ENCODE assay signal across 11 cellular contexts in genomic region chr3:139538733-139539132, GRCh38. TPM values are rescaled to one million over a fixed set of nuclear protein-coding genes. Genes with fewer than 3 reads are reported as not detected.
DNase-seq lines count a peak whose midpoint lies in the region; ATAC-seq lines count a peak whose summit lies in the region.
"Had no signal": no experiment of that assay in that cellular context is flagged by ENCODE, and none has a peak within 500 bp of the region (broad histone marks: within the 10 kb centered on the region; RNA-seq: fewer than 3 reads in every experiment).

No MANE protein-coding gene starts in this region.

- H3K27me3 Mint-ChIP-seq in activated CD8-positive, alpha-beta memory T cell treated with anti-CD3 and anti-CD28 coated beads, Interleukin-2, amount 10 ng/mL, durations not matched to agents 7 days and 5 days = peaks cover 57% of the 10 kb centered on the region

- H3K4me3 Mint-ChIP-seq in activated CD8-positive, alpha-beta memory T cell treated with anti-CD3 and anti-CD28 coated beads, Interleukin-2, amount 10 ng/mL, durations not matched to agents 7 days and 5 days = no peak overlapping the region

- no peak for ATAC-seq in sciatic nerve
- ATAC-seq in activated CD8-positive, alpha-beta memory T cell treated with anti-CD3 and anti-CD28 coated beads, Interleukin-2, amount 10 ng/mL, durations not matched to agents 7 days and 5 days = no peak

- no peaks in the 10 kb centered on the region for H3K9me3 ChIP-seq in iPS-18a (ENCODE audit: control insufficient read depth, low read depth, low read length)

- intact Hi-C loops in sciatic nerve (cut with DNase I) = no loop called here

- H3K9me3 Mint-ChIP-seq in activated CD8-positive, alpha-beta memory T cell treated with anti-CD3 and anti-CD28 coated beads, Interleukin-2, amount 10 ng/mL, durations not matched to agents 7 days and 5 days (ENCODE audit: low read depth) = no peaks in the 10 kb centered on the region

- no peaks in the 10 kb centered on the region for H3K36me3 Mint-ChIP-seq in activated CD8-positive, alpha-beta memory T cell treated with anti-CD3 and anti-CD28 coated beads, Interleukin-2, amount 10 ng/mL, durations not matched to agents 7 days and 5 days

- DNase-seq in H7 (peak; percentile 67), caudate nucleus (lab: John Stamatoyannopoulos, UW) (peak in 27 of 61 donors; percentile 5 to 47 (median 24)), sciatic nerve (ENCODE audit: low spot score) (peak; percentile 64), DMS153 treated with DMSO at 0.1 percent for 48 hours (lab: John Stamatoyannopoulos, UW; ENCODE audit: unreplicated experiment) (no peak), NAMALWA (ENCODE audit: low spot score) (no peak)
- DNase-seq in activated CD8-positive, alpha-beta memory T cell treated with anti-CD3 and anti-CD28 coated beads, Interleukin-2, amount 10 ng/mL, durations not matched to agents 7 days and 5 days = no peak
- DNase-seq in NK-92 treated with Interleukin-12 subunit alpha and Interleukin-12 subunit beta, amount 100 ng/mL, for 24 hours (lab: John Stamatoyannopoulos, UW) = no peak
- DNase-seq: NCI-H226; stimulated activated naive CD4-positive, alpha-beta T cell treated with Interleukin-2 at 50 U/mL for 16 hours had no signal

- H3K4me3 ChIP-seq in H7 (ENCODE audit: insufficient read depth, low read depth, low read length) = peak overlapping the region; percentile 51
- peak overlapping the region; percentile 83 for H3K4me3 ChIP-seq in iPS-18a (ENCODE audit: low read length)

- H3K9ac ChIP-seq in iPS-18a (ENCODE audit: low read length) = peak overlapping the region; percentile 86

- H3K36me3 ChIP-seq in H7 (replicated peaks; ENCODE audit: control insufficient read depth, insufficient read depth, low read length) (no peaks in the 10 kb centered on the region), iPS-18a (ENCODE audit: control insufficient read depth, low read depth, low read length) (no peaks in the 10 kb centered on the region)

- no peak overlapping the region for H3K27ac Mint-ChIP-seq in activated CD8-positive, alpha-beta memory T cell treated with anti-CD3 and anti-CD28 coated beads, Interleukin-2, amount 10 ng/mL, durations not matched to agents 7 days and 5 days

- peaks cover 32% of the 10 kb centered on the region for H3K4me1 ChIP-seq in iPS-18a (ENCODE audit: control insufficient read depth, low read depth, low read length)

- CTCF ChIA-PET in activated CD8-positive, alpha-beta memory T cell treated with anti-CD3 and anti-CD28 coated beads, Interleukin-2, amount 10 ng/mL, durations not matched to agents 7 days and 5 days (lab: Charles Lee) = no interaction called here

- H3K27ac ChIP-seq in caudate nucleus (ENCODE audit: low read depth, low read length) (peak overlapping the region; percentile 74), iPS-18a (ENCODE audit: low read length) (no peak overlapping the region)

- peaks cover 22% of the 10 kb centered on the region for H3K4me1 Mint-ChIP-seq in activated CD8-positive, alpha-beta memory T cell treated with anti-CD3 and anti-CD28 coated beads, Interleukin-2, amount 10 ng/mL, durations not matched to agents 7 days and 5 days

- H3K27me3 ChIP-seq in H7 (ENCODE audit: control insufficient read depth, insufficient read depth, low read length) (peaks cover 12% of the 10 kb centered on the region; the same call in 1 of the 2 replicates), iPS-18a (ENCODE audit: control insufficient read depth, insufficient read depth, low read length) (peaks cover 36% of the 10 kb centered on the region)

RNA-seq across cellular contexts. Expression of gene RBP1, which starts 0.8 kb away (rescaled TPM):
- 24.9 and 35.1 TPM in 2 replicates for total RNA-seq in H7 (2014; rRNA removed; shearing (Covaris generic))
- total RNA-seq in sciatic nerve = 6.4 TPM
- not detected for total RNA-seq in activated CD8-positive, alpha-beta memory T cell treated with anti-CD3 and anti-CD28 coated beads, Interleukin-2, amount 10 ng/mL, durations not matched to agents 7 days and 5 days
- total RNA-seq: activated CD8-positive, alpha-beta memory T cell treated with anti-CD3 and anti-CD28 coated beads for 36 hours had no signal

Comparison
In these comparisons a context has a peak if more than half of its experiments do, and no peak if none do; other contexts are left out.
1. DNase-seq: peak in H7 (single experiment) and sciatic nerve (single experiment); none in DMS153 treated with DMSO at 0.1 percent for 48 hours (single experiment), activated CD8-positive, alpha-beta memory T cell treated with anti-CD3 and anti-CD28 coated beads, Interleukin-2, amount 10 ng/mL, durations not matched to agents 7 days and 5 days (single experiment), NAMALWA (single experiment) and NK-92 treated with Interleukin-12 subunit alpha and Interleukin-12 subunit beta, amount 100 ng/mL, for 24 hours (single experiment).